In the genomic region with DNA sequence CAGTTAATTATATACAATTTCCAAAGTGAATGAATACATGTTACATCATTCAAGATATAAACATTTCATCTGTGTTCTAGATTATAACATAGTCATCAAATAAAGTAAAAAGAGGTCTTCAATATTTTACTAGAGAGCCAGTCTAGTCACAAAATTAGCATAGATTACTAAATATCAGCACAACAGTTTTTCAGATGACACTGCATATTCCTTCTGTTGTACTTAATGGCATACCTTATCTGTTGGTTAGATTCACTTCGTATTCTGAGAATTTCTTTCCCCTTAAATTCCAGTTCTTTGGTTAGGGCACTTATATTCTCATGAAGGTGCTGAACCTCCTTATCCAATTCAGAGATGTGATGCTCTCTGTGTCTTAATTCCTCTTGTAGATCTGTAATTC, we compare ENCODE assay signal across 32 cellular contexts.
"Had no signal": no experiment of that assay in that cellular context is flagged by ENCODE, and none has a peak within 500 bp of the region (broad histone marks: within the 10 kb centered on the region; RNA-seq: fewer than 3 reads in every experiment).

No MANE protein-coding gene starts in this region.

- FAIRE-seq: astrocyte, bronchial epithelial cell had no signal

- H3K36me3 ChIP-seq: brain microvascular endothelial cell, gastrocnemius medialis had no signal

- H3K4me1 Mint-ChIP-seq: activated CD4-positive, alpha-beta T cell treated with anti-CD3 and anti-CD28 coated beads for 36 hours; activated CD4-positive, alpha-beta T cell treated with anti-CD3 and anti-CD28 coated beads, Interleukin-2, amount 10 ng/mL, durations not matched to agents 24 days and 14 days; activated CD8-positive, alpha-beta memory T cell treated with anti-CD3 and anti-CD28 coated beads, Interleukin-2, amount 10 ng/mL, durations not matched to agents 7 days and 5 days; activated T-helper 17 cell treated with anti-CD3 and anti-CD28 coated beads, Interleukin-2, amount 50 U/mL, for 72 hours; central memory CD8-positive, alpha-beta T cell had no signal

- H3K9me3 ChIP-seq: esophagus muscularis mucosa, gastrocnemius medialis, heart left ventricle had no signal

- DNase-seq: activated CD4-positive, alpha-beta memory T cell treated with anti-CD3 and anti-CD28 coated beads for 36 hours; activated CD4-positive, alpha-beta T cell treated with anti-CD3 and anti-CD28 coated beads for 36 hours; activated CD4-positive, alpha-beta T cell treated with anti-CD3 and anti-CD28 coated beads, Interleukin-2, amount 10 ng/mL, durations not matched to agents 24 days and 14 days; activated CD4-positive, CD25-positive, alpha-beta regulatory T cell; activated CD4-positive, CD25-positive, alpha-beta regulatory T cell treated with anti-CD3 and anti-CD28 coated beads, Interleukin-2, amount 50 U/mL, for 72 hours; activated CD8-positive, alpha-beta memory T cell treated with anti-CD3 and anti-CD28 coated beads, Interleukin-2, amount 10 ng/mL, durations not matched to agents 7 days and 5 days; activated CD8-positive, alpha-beta memory T cell treated with anti-CD3 and anti-CD28 coated beads, Interleukin-2, amount 50 U/mL, for 4 hours; activated CD8-positive, alpha-beta T cell treated with anti-CD3 and anti-CD28 coated beads, Interleukin-2, amount 10 ng/mL, durations not matched to agents 7 days and 5 days; activated effector memory CD4-positive, alpha-beta T cell treated with Interleukin-2 at 50 U/mL for 16 hours; activated gamma-delta T cell treated with Interleukin-2 at 50 U/mL for 16 hours; activated naive CD4-positive, alpha-beta T cell treated with anti-CD3 and anti-CD28 coated beads, Interleukin-2, amount 50 U/mL, for 16 hours; activated naive CD4-positive, alpha-beta T cell treated with Interleukin-2 at 50 U/mL for 16 hours; activated T-cell treated with anti-CD3 and anti-CD28 coated beads, Interleukin-2, amount 50 U/mL, for 1 hour; amniotic stem cell; anterior cingulate cortex; brain microvascular endothelial cell; dorsolateral prefrontal cortex; effector memory CD4-positive, alpha-beta T cell; endodermal cell; foreskin keratinocyte; gastrocnemius medialis; glutamatergic neuron; heart left ventricle; T-helper 2 cell had no signal

- H3K4me3 ChIP-seq: coronary artery, dorsolateral prefrontal cortex, esophagus muscularis mucosa, gastrocnemius medialis, heart left ventricle had no signal

- H3K27ac Mint-ChIP-seq: activated CD4-positive, alpha-beta memory T cell treated with anti-CD3 and anti-CD28 coated beads for 36 hours; activated CD4-positive, alpha-beta T cell treated with anti-CD3 and anti-CD28 coated beads for 36 hours; activated CD4-positive, alpha-beta T cell treated with anti-CD3 and anti-CD28 coated beads, Interleukin-2, amount 10 ng/mL, durations not matched to agents 24 days and 14 days; activated CD8-positive, alpha-beta memory T cell treated with anti-CD3 and anti-CD28 coated beads, Interleukin-2, amount 10 ng/mL, durations not matched to agents 7 days and 5 days; activated CD8-positive, alpha-beta T cell treated with anti-CD3 and anti-CD28 coated beads, Interleukin-2, amount 10 ng/mL, durations not matched to agents 7 days and 5 days; activated naive CD8-positive, alpha-beta T cell; activated T-helper 17 cell treated with anti-CD3 and anti-CD28 coated beads, Interleukin-2, amount 50 U/mL, for 72 hours; dendritic cell treated with granulocyte-macrophage colony-stimulating factor and Interleukin-4, amounts not matched to agents 40 ng/mL and 50 ng/mL, for 4 days; endodermal cell had no signal

- H3K4me3 Mint-ChIP-seq: activated CD4-positive, alpha-beta memory T cell treated with anti-CD3 and anti-CD28 coated beads for 36 hours; activated CD4-positive, alpha-beta T cell treated with anti-CD3 and anti-CD28 coated beads for 36 hours; activated CD4-positive, alpha-beta T cell treated with anti-CD3 and anti-CD28 coated beads, Interleukin-2, amount 10 ng/mL, durations not matched to agents 24 days and 14 days; activated CD8-positive, alpha-beta memory T cell treated with anti-CD3 and anti-CD28 coated beads, Interleukin-2, amount 10 ng/mL, durations not matched to agents 7 days and 5 days; activated CD8-positive, alpha-beta T cell treated with anti-CD3 and anti-CD28 coated beads, Interleukin-2, amount 10 ng/mL, durations not matched to agents 7 days and 5 days; activated naive CD8-positive, alpha-beta T cell; activated T-helper 17 cell treated with anti-CD3 and anti-CD28 coated beads, Interleukin-2, amount 50 U/mL, for 72 hours; central memory CD8-positive, alpha-beta T cell; dendritic cell treated with granulocyte-macrophage colony-stimulating factor and Interleukin-4, amounts not matched to agents 40 ng/mL and 50 ng/mL, for 4 days; endodermal cell had no signal

- H3K27me3 Mint-ChIP-seq: activated CD4-positive, alpha-beta memory T cell treated with anti-CD3 and anti-CD28 coated beads for 36 hours; activated CD4-positive, alpha-beta T cell treated with anti-CD3 and anti-CD28 coated beads for 36 hours; activated CD4-positive, alpha-beta T cell treated with anti-CD3 and anti-CD28 coated beads, Interleukin-2, amount 10 ng/mL, durations not matched to agents 24 days and 14 days; activated CD8-positive, alpha-beta memory T cell treated with anti-CD3 and anti-CD28 coated beads, Interleukin-2, amount 10 ng/mL, durations not matched to agents 7 days and 5 days; activated naive CD8-positive, alpha-beta T cell; activated T-helper 17 cell treated with anti-CD3 and anti-CD28 coated beads, Interleukin-2, amount 50 U/mL, for 72 hours; central memory CD8-positive, alpha-beta T cell; dendritic cell treated with granulocyte-macrophage colony-stimulating factor and Interleukin-4, amounts not matched to agents 40 ng/mL and 50 ng/mL, for 4 days had no signal

- H3K4me1 ChIP-seq: esophagus muscularis mucosa, foreskin keratinocyte, gastrocnemius medialis, heart left ventricle had no signal

- ATAC-seq: activated CD4-positive, alpha-beta T cell treated with anti-CD3 and anti-CD28 coated beads for 36 hours; activated CD8-positive, alpha-beta memory T cell treated with anti-CD3 and anti-CD28 coated beads, Interleukin-2, amount 10 ng/mL, durations not matched to agents 7 days and 5 days; activated CD8-positive, alpha-beta T cell treated with anti-CD3 and anti-CD28 coated beads, Interleukin-2, amount 10 ng/mL, durations not matched to agents 7 days and 5 days; activated T-helper 17 cell treated with anti-CD3 and anti-CD28 coated beads, Interleukin-2, amount 50 U/mL, for 72 hours; foreskin keratinocyte; gastrocnemius medialis; heart left ventricle had no signal

- H3K27ac ChIP-seq: brain microvascular endothelial cell, coronary artery, dorsolateral prefrontal cortex, esophagus muscularis mucosa, foreskin keratinocyte, gastrocnemius medialis, heart left ventricle had no signal

- H3K27me3 ChIP-seq: brain microvascular endothelial cell, dorsolateral prefrontal cortex, esophagus muscularis mucosa, foreskin keratinocyte, gastrocnemius medialis, heart left ventricle had no signal

- H3K9me3 Mint-ChIP-seq: activated CD4-positive, alpha-beta memory T cell treated with anti-CD3 and anti-CD28 coated beads for 36 hours; activated CD4-positive, alpha-beta T cell treated with anti-CD3 and anti-CD28 coated beads, Interleukin-2, amount 10 ng/mL, durations not matched to agents 24 days and 14 days; activated T-helper 17 cell treated with anti-CD3 and anti-CD28 coated beads, Interleukin-2, amount 50 U/mL, for 72 hours; central memory CD8-positive, alpha-beta T cell; dendritic cell treated with granulocyte-macrophage colony-stimulating factor and Interleukin-4, amounts not matched to agents 40 ng/mL and 50 ng/mL, for 4 days; endodermal cell had no signal
